Comparison of ENCODE assay signal across 25 cellular contexts in the genomic region with DNA sequence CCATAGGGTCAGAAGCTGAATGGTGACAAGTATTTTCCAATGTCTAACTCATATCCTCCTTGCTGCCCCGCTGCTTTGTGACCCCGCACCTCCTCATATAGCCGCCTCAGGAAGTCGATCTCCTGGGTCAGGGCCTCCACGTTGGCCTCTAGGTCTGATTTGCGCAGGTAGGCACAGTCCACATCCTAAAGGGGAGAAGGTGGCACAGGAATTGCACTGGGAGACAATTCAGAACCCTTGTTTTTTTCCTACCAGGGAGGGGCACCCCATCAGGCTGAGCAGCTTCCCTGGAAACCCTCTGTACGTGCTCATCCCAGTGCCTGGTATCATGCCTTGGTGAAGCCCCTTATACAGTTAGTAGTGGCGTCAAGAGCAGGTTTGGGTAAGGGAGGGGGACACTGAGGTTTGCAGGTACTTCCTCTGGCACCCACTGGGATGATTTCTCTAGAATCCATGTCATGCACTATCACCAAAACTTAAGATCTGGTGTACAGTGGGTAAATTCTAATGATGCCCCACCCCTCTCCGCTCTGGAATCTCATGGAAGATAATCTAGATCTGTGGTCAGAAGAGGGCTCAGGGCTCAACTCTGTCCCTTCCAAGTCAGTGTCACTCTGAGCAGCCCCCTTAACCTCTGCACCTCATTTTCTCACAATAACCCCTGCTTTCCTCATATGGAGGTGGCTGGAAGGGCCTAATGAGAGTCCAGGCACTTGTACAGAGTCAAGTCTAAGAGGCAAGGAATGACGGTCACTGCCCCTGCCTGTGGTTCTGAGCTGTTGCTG. TPM values are rescaled to one million over a fixed set of nuclear protein-coding genes. Genes with fewer than 3 reads are reported as not detected.
DNase-seq lines count a peak whose midpoint lies in the region; ATAC-seq, FAIRE-seq and TF ChIP-seq lines count a peak whose summit lies in the region.
"Had no signal": no experiment of that assay in that cellular context is flagged by ENCODE, and none has a peak within 500 bp of the region (broad histone marks: within the 10 kb centered on the region; RNA-seq: fewer than 3 reads in every experiment).

No MANE protein-coding gene starts in this region.

- peaks cover 24% of the 10 kb centered on the region for H3K36me3 Mint-ChIP-seq in MCF 10A (ENCODE audit: insufficient read depth, unreplicated experiment)
- H3K36me3 Mint-ChIP-seq: CD4-positive, alpha-beta memory T cell had no signal

- H3K4me3 ChIP-seq in breast epithelium (no peak overlapping the region), lower lobe of right lung (no peak overlapping the region)
- H3K4me3 ChIP-seq: BLaER1, SJCRH30 had no signal

- no peak overlapping the region for H3K27ac Mint-ChIP-seq in MCF 10A (ENCODE audit: low read depth, unreplicated experiment)
- H3K27ac Mint-ChIP-seq: CD4-positive, alpha-beta memory T cell; HFFc6 had no signal

- H3K27ac ChIP-seq in breast epithelium (peak overlapping the region in 1 of 2 donors; percentile 98), RWPE1 (peak overlapping the region; percentile 57; the same call in 1 of the 2 replicates), lower lobe of right lung (no peak overlapping the region)
- H3K27ac ChIP-seq: BLaER1, SJCRH30 had no signal

- no peak for FAIRE-seq in GM12891 (lab: Jason Lieb, UNC)
- FAIRE-seq: GM12892, H54, HepG2 had no signal

- ATAC-seq in lower lobe of right lung = peak in 1 of 2 donors; percentile 0
- no peak for ATAC-seq in GM18870 (IDR thresholded peaks at IDR 0.05; ENCODE audit: unreplicated experiment)
- no peak for ATAC-seq in HG03175 (IDR thresholded peaks at IDR 0.05; ENCODE audit: unreplicated experiment)
- ATAC-seq: HepG2 had no signal

- intact Hi-C loops in MCF 10A (cut with micrococcal nuclease) = no loop called here
- intact Hi-C loops in breast epithelium (cut with DNase I; ENCODE audit: low total_unique reads) = no loop called here
- intact Hi-C loops in lower lobe of right lung (cut with DNase I) = no loop called here

- no peaks in the 10 kb centered on the region for H3K9me3 Mint-ChIP-seq in MCF 10A (ENCODE audit: unreplicated experiment)
- H3K9me3 Mint-ChIP-seq: HFFc6 had no signal

- H3K4me1 ChIP-seq in breast epithelium (no peaks in the 10 kb centered on the region), lower lobe of right lung (peaks cover 12% of the 10 kb centered on the region)
- H3K4me1 ChIP-seq: SJCRH30 had no signal

- CTCF ChIA-PET in MCF 10A (lab: Yijun Ruan, JAX) (interaction anchor here (0.6 to 2.8 kb wide), 4 partner anchors 10 to 131 kb away, joined by 3 to 11 read pairs (median 6); partner anchors contain the start of gene KRT84), RWPE1 (lab: Yijun Ruan, JAX) (interaction anchor here (1.0 to 1.3 kb wide), 2 partner anchors 24 to 25 kb away, joined by 4 to 5 read pairs; no protein-coding TSS in a partner anchor), GM10248 (lab: Yijun Ruan, JAX) (interaction anchor here (0.7 kb wide), 1 partner anchor 25 kb away, joined by 3 read pairs; no protein-coding TSS in a partner anchor)

- H3K9me3 ChIP-seq in breast epithelium (no peaks in the 10 kb centered on the region), lower lobe of right lung (no peaks in the 10 kb centered on the region)
- H3K9me3 ChIP-seq: BLaER1, SJCRH30 had no signal

- no peak for TF ChIP-seq CTCF in MCF 10A (IDR thresholded peaks at IDR 0.05; ENCODE audit: unreplicated experiment)
- TF ChIP-seq CTCF in breast epithelium (IDR thresholded peaks at IDR 0.05) = no peak
- no peak for TF ChIP-seq CTCF in RWPE1 (conservative IDR thresholded peaks at IDR 0.05; ENCODE audit: low read depth)
- TF ChIP-seq CTCF in lower lobe of right lung (IDR thresholded peaks at IDR 0.05) = no peak
- no peak for TF ChIP-seq CTCF in GM10248 (IDR thresholded peaks at IDR 0.05; ENCODE audit: control extremely low read depth, extremely low read depth, low read depth, missing control alignments)

- BruUV-seq in MCF 10A (replicated peaks; lab: Mats Ljungman, UMichigan) = no TSS peak

- H3K27me3 ChIP-seq in breast epithelium (peaks cover 0 to 11% of the 10 kb centered on the region in 2 donors), lower lobe of right lung (ENCODE audit: low read depth) (peaks cover 57% of the 10 kb centered on the region)
- H3K27me3 ChIP-seq: SJCRH30 had no signal

- peaks cover 16% of the 10 kb centered on the region for H3K4me1 Mint-ChIP-seq in MCF 10A (ENCODE audit: insufficient read depth, unreplicated experiment)

- H3K36me3 ChIP-seq in breast epithelium = no peaks in the 10 kb centered on the region
- H3K36me3 ChIP-seq in lower lobe of right lung = no peaks in the 10 kb centered on the region
- H3K36me3 ChIP-seq: BLaER1, SJCRH30 had no signal

- H3K4me3 Mint-ChIP-seq in MCF 10A (ENCODE audit: unreplicated experiment) = no peak overlapping the region
- H3K4me3 Mint-ChIP-seq: CD4-positive, alpha-beta memory T cell; HFFc6 had no signal

- TF ChIP-seq POLR2A in breast epithelium (IDR thresholded peaks at IDR 0.05) (no peak), GM12891 (IDR thresholded peaks at IDR 0.05; ENCODE audit: low read depth, low read length) (no peak)

- H3K27me3 Mint-ChIP-seq in MCF 10A (ENCODE audit: insufficient read depth, unreplicated experiment) = no peaks in the 10 kb centered on the region

- POLR2A ChIA-PET in MCF 10A (lab: Yijun Ruan, JAX) = interaction anchor here (0.6 to 3.6 kb wide), 5 partner anchors 8 to 40 kb away, joined by 3 to 13 read pairs (median 5); no protein-coding TSS in a partner anchor
- POLR2A ChIA-PET in RWPE1 (lab: Yijun Ruan, JAX; ENCODE audit: low non-redundant PET) = no interaction called here
- POLR2A ChIA-PET in GM10248 (lab: Yijun Ruan, JAX) = no interaction called here

- peak; percentile 54 for DNase-seq in MCF 10A (ENCODE audit: unreplicated experiment)
- no peak for DNase-seq in breast epithelium (ENCODE audit: low spot score in 2 of 2)
- no peak for DNase-seq in RWPE1 (ENCODE audit: low spot score)
- peak; percentile 38 for DNase-seq in lower lobe of right lung
- DNase-seq in GM12891 (ENCODE audit: insufficient read length, low spot score) = no peak
- no peak for DNase-seq in GM10248 (ENCODE audit: extremely low spot score)
- DNase-seq: CD4-positive, alpha-beta memory T cell; EL; HFFc6; KBM-7; MV-4-11; NCI-H1417; NCI-H187; NCI-H2107; NCI-H510A treated with DMSO at 0.1 percent for 48 hours; RPMI8226; SJCRH30 had no signal

TF ChIP-seq in GM12891, 5 proteins besides CTCF, POLR2A, EP300 and RAD21:
- TF ChIP-seq POLR2AphosphoS5 (IDR thresholded peaks at IDR 0.05; ENCODE audit: low read depth, low read length) = no peak
- no peak for TF ChIP-seq TAF1 (IDR thresholded peaks at IDR 0.05; ENCODE audit: low read depth, low read length)
- TF ChIP-seq PAX5 (IDR thresholded peaks at IDR 0.05; ENCODE audit: insufficient read depth, low read length, severe bottlenecking) = no peak
- TF ChIP-seq POU2F2 (IDR thresholded peaks at IDR 0.05; ENCODE audit: low read depth, low read length) = no peak
- TF ChIP-seq SPI1 (IDR thresholded peaks at IDR 0.05; ENCODE audit: low read depth, low read length) = no peak

RNA-seq across cellular contexts. Expression of gene KRT86, which starts 20.1 kb away (rescaled TPM):
- total RNA-seq in MCF 10A (2022) (37.8 and 45.1 TPM in 2 replicates), breast epithelium (1 to 10 TPM in 1 of 3 donors, under 1 TPM in 1, not detected in 1; 0.66 to 2.2 TPM), lower lobe of right lung (0.74 TPM)
- polyA plus RNA-seq in GM12891 (2012; ENCODE audit: low read depth, missing spikeins) = 0.41 TPM
- total RNA-seq: A673; CD4-positive, alpha-beta memory T cell; HepG2; OCI-LY7 had no signal
- polyA plus RNA-seq: CD4-positive, alpha-beta memory T cell; HepG2 had no signal

RNA-seq across cellular contexts. Expression of gene KRT7, which starts 21.3 kb away (rescaled TPM):
- total RNA-seq in MCF 10A (2022) = 2,379 and 3,360 TPM in 2 replicates
- 1,000 to 10,000 TPM in 1 of 3 donors, 100 to 1,000 TPM in 1, 1 to 10 TPM in 1; 4.2 to 1,051 (median 358) TPM for total RNA-seq in breast epithelium
- 257 TPM for total RNA-seq in lower lobe of right lung
- polyA plus RNA-seq in GM12891 (2012; ENCODE audit: low read depth, missing spikeins) = 20.2 TPM
- total RNA-seq: CD4-positive, alpha-beta memory T cell; HepG2; OCI-LY7 had no signal
- polyA plus RNA-seq: CD4-positive, alpha-beta memory T cell had no signal

RNA-seq across cellular contexts. Expression of gene KRT81, which starts 37.0 kb away (rescaled TPM):
- total RNA-seq in MCF 10A (2022) (2,023 and 2,244 TPM in 2 replicates), breast epithelium (10 to 100 TPM in 1 of 3 donors, 1 to 10 TPM in 1, not detected in 1; 3.6 to 29.9 TPM), lower lobe of right lung (not detected)
- 0.06 TPM for polyA plus RNA-seq in GM12891 (2012; ENCODE audit: low read depth, missing spikeins)
- total RNA-seq: CD4-positive, alpha-beta memory T cell; HepG2; OCI-LY7 had no signal
- polyA plus RNA-seq: CD4-positive, alpha-beta memory T cell; HepG2 had no signal

Comparison
In these comparisons a context has a peak if more than half of its experiments do, and no peak if none do; other contexts are left out.
1. DNase-seq: peak in MCF 10A (single experiment) and lower lobe of right lung (single experiment); none in breast epithelium (0 of 2), RWPE1 (single experiment), GM12891 (single experiment) and GM10248 (single experiment).
2. RNA of gene KRT86, which starts 20.1 kb away (total RNA-seq): 37.8 to 45.1 TPM in MCF 10A; 0.74 TPM in lower lobe of right lung (single experiment) and 0.66 to 2.2 TPM in breast epithelium; every median in the first group is over 10 times any median in the second.
3. RNA of gene KRT81, which starts 37.0 kb away (total RNA-seq): 2,023 to 2,244 TPM in MCF 10A; 3.6 to 29.9 TPM in breast epithelium and not detected in lower lobe of right lung (single experiment); every median in the first group is over 10 times any median in the second.